ENCODE assay signal across 22 cellular contexts in genomic region chr16:76683051-76683450, GRCh38.
"Had no signal": no experiment of that assay in that cellular context is flagged by ENCODE, and none has a peak within 500 bp of the region (broad histone marks: within the 10 kb centered on the region; RNA-seq: fewer than 3 reads in every experiment).

No MANE protein-coding gene starts in this region.

- H3K27ac ChIP-seq: brain microvascular endothelial cell, cardiac muscle cell, SK-N-MC, VCaP had no signal

- H3K27me3 Mint-ChIP-seq: activated CD4-positive, alpha-beta memory T cell treated with anti-CD3 and anti-CD28 coated beads, Interleukin-2, amount 10 ng/mL, durations not matched to agents 7 days and 5 days; activated CD4-positive, alpha-beta T cell treated with anti-CD3 and anti-CD28 coated beads for 36 hours; activated naive CD4-positive, alpha-beta T cell treated with anti-CD3 and anti-CD28 coated beads, Interleukin-2, amount 10 ng/mL, durations not matched to agents 7 days and 5 days; activated naive CD8-positive, alpha-beta T cell treated with anti-CD3 and anti-CD28 coated beads for 36 hours; activated T-helper 17 cell treated with anti-CD3 and anti-CD28 coated beads, Interleukin-2, amount 50 U/mL, for 72 hours had no signal

- H3K4me3 Mint-ChIP-seq: activated CD4-positive, alpha-beta memory T cell treated with anti-CD3 and anti-CD28 coated beads, Interleukin-2, amount 10 ng/mL, durations not matched to agents 7 days and 5 days; activated CD4-positive, alpha-beta T cell treated with anti-CD3 and anti-CD28 coated beads for 36 hours; activated naive CD4-positive, alpha-beta T cell treated with anti-CD3 and anti-CD28 coated beads, Interleukin-2, amount 10 ng/mL, durations not matched to agents 7 days and 5 days; activated naive CD8-positive, alpha-beta T cell treated with anti-CD3 and anti-CD28 coated beads for 36 hours; activated T-helper 17 cell treated with anti-CD3 and anti-CD28 coated beads, Interleukin-2, amount 50 U/mL, for 72 hours had no signal

- H3K9me3 Mint-ChIP-seq: activated CD4-positive, alpha-beta memory T cell treated with anti-CD3 and anti-CD28 coated beads, Interleukin-2, amount 10 ng/mL, durations not matched to agents 7 days and 5 days; activated naive CD4-positive, alpha-beta T cell treated with anti-CD3 and anti-CD28 coated beads, Interleukin-2, amount 10 ng/mL, durations not matched to agents 7 days and 5 days had no signal

- H3K27ac Mint-ChIP-seq: activated CD4-positive, alpha-beta memory T cell treated with anti-CD3 and anti-CD28 coated beads, Interleukin-2, amount 10 ng/mL, durations not matched to agents 7 days and 5 days; activated CD4-positive, alpha-beta T cell treated with anti-CD3 and anti-CD28 coated beads for 36 hours; activated naive CD4-positive, alpha-beta T cell treated with anti-CD3 and anti-CD28 coated beads, Interleukin-2, amount 10 ng/mL, durations not matched to agents 7 days and 5 days; activated naive CD8-positive, alpha-beta T cell treated with anti-CD3 and anti-CD28 coated beads for 36 hours; activated T-helper 17 cell treated with anti-CD3 and anti-CD28 coated beads, Interleukin-2, amount 50 U/mL, for 72 hours had no signal

- H3K4me1 Mint-ChIP-seq: activated CD4-positive, alpha-beta memory T cell treated with anti-CD3 and anti-CD28 coated beads, Interleukin-2, amount 10 ng/mL, durations not matched to agents 7 days and 5 days; activated CD4-positive, alpha-beta T cell treated with anti-CD3 and anti-CD28 coated beads for 36 hours; activated naive CD4-positive, alpha-beta T cell treated with anti-CD3 and anti-CD28 coated beads, Interleukin-2, amount 10 ng/mL, durations not matched to agents 7 days and 5 days; activated naive CD8-positive, alpha-beta T cell treated with anti-CD3 and anti-CD28 coated beads for 36 hours; activated T-helper 17 cell treated with anti-CD3 and anti-CD28 coated beads, Interleukin-2, amount 50 U/mL, for 72 hours had no signal

- H3K36me3 ChIP-seq: brain microvascular endothelial cell, cardiac muscle cell had no signal

- H3K27me3 ChIP-seq: brain microvascular endothelial cell, cardiac muscle cell had no signal

- DNase-seq: activated CD4-positive, alpha-beta memory T cell treated with anti-CD3 and anti-CD28 coated beads, Interleukin-2, amount 10 ng/mL, durations not matched to agents 7 days and 5 days; activated CD4-positive, alpha-beta T cell treated with anti-CD3 and anti-CD28 coated beads for 36 hours; activated CD4-positive, alpha-beta T cell treated with anti-CD3 and anti-CD28 coated beads, Interleukin-2, amount 50 U/mL, for 1 hour; activated gamma-delta T cell; activated naive CD4-positive, alpha-beta T cell treated with anti-CD3 and anti-CD28 coated beads, Interleukin-2, amount 10 ng/mL, durations not matched to agents 7 days and 5 days; activated naive CD8-positive, alpha-beta T cell treated with anti-CD3 and anti-CD28 coated beads for 36 hours; activated T-cell treated with anti-CD3 and anti-CD28 coated beads for 4 hours; activated T-cell treated with anti-CD3 and anti-CD28 coated beads, Interleukin-2, amount 50 U/mL, for 48 hours; brain microvascular endothelial cell; NCI-H1092; NCI-H1417; NCI-H1930; NCI-H2171 treated with DMSO at 0.1 percent for 48 hours; NCI-H226; NCI-H526; NCI-H774; RPMI8226; T-helper 1 cell had no signal

- H3K36me3 Mint-ChIP-seq: activated naive CD4-positive, alpha-beta T cell treated with anti-CD3 and anti-CD28 coated beads, Interleukin-2, amount 10 ng/mL, durations not matched to agents 7 days and 5 days; activated naive CD8-positive, alpha-beta T cell treated with anti-CD3 and anti-CD28 coated beads for 36 hours had no signal

- H3K4me3 ChIP-seq: cardiac muscle cell, SK-N-MC had no signal
